In the genomic region with DNA sequence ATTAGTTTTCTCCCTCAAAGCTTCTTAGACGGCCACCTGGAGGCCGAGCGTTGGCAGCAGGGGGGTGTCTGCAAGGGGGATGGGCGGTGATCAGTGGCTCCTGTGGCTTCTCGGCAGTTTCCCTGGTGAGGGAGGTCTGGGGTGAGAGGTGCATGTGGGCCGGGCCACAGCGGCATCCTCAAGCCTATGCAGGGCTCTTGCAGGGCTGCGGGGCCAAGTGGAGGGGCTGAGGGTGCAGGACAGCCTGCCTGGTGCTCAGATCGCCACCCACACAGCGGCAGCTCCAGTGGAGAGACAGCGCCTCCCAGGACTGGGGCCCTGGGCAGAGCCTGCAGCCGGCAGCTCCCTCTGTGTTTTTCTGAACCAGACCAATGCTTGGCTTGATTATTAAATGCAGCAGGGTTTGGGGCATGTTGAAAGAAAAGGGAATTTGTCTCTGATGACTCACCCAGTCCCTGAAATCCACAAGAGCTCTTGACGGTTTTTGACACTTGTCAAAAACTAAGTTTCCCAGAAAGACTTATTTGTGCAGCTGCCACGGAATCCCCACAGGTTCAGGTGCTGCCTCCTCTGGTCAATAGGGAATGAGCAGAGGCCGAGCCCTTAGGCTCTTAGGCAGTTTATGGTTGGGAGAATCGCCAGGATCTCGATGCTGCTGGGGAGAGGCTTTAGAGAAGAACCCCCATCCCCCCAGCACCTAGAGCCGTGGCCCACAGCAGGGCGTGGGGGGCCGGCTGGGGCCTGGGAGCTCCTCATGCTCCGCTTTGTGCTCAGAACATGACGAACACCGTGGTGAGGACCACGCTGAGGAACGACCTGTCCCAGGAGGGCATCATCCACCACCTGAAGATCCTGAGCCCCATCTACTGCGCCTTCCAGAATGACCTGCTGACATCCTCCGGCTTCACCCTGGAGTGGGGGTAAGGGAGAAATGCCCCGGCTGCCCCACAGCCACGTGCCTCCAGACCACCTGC, we compare ENCODE assay signal across 7 cellular contexts. TPM values are rescaled to one million over a fixed set of nuclear protein-coding genes. Genes with fewer than 3 reads are reported as not detected.
DNase-seq lines count a peak whose midpoint lies in the region; ATAC-seq and TF ChIP-seq lines count a peak whose summit lies in the region.

No MANE protein-coding gene starts in this region.

- peaks cover 0 to 76% of the 10 kb centered on the region in 2 donors for H3K27me3 ChIP-seq in tibial artery

- DNase-seq in GM13977 (ENCODE audit: low spot score), result no peak
- DNase-seq in NCI-H2029 treated with DMSO at 0.1 percent for 48 hours (lab: John Stamatoyannopoulos, UW), result peak; percentile 19
- DNase-seq in choroid plexus epithelial cell (ENCODE audit: low read depth), result peak; percentile 56
- peak; percentile 12 for DNase-seq in retinal pigment epithelial cell (ENCODE audit: low read depth)
- DNase-seq in tibial artery, result no peak
- no peak for DNase-seq in occipital lobe (lab: John Stamatoyannopoulos, UW)

- H3K4me1 ChIP-seq in tibial artery, result peaks cover 0 to under 1% (median 0%) of the 10 kb centered on the region in 4 donors

- TF ChIP-seq CTCF in GM13977 (IDR thresholded peaks at IDR 0.05; ENCODE audit: extremely low read depth, insufficient read depth, missing control alignments), result peak; percentile 19
- TF ChIP-seq CTCF in choroid plexus epithelial cell (conservative IDR thresholded peaks at IDR 0.05; ENCODE audit: low read depth, low read length), result peak; percentile 34
- peak; percentile 45 for TF ChIP-seq CTCF in retinal pigment epithelial cell (conservative IDR thresholded peaks at IDR 0.05; ENCODE audit: low read depth, low read length)
- TF ChIP-seq CTCF in tibial artery (IDR thresholded peaks at IDR 0.05), result no peak

- H3K4me3 ChIP-seq in choroid plexus epithelial cell (ENCODE audit: low read depth, low read length) (no peak overlapping the region), retinal pigment epithelial cell (ENCODE audit: low read length) (no peak overlapping the region), tibial artery (no peak overlapping the region)

- intact Hi-C loops in tibial artery (cut with DNase I; ENCODE audit: low total_unique reads), result loop anchor here (10.0 kb wide), 1 partner anchor 521 kb away; no protein-coding TSS in a partner anchor

- no peaks in the 10 kb centered on the region for H3K9me3 ChIP-seq in tibial artery

- in situ Hi-C loops in GM13977 (cut with MboI; ENCODE audit: low pct_unique_long_range_greater_than_20kb, low sequenced_read_pairs, unreplicated experiment), result no loop called here

- no peaks in the 10 kb centered on the region for H3K36me3 ChIP-seq in tibial artery

- H3K27ac ChIP-seq in tibial artery, result no peak overlapping the region

- ATAC-seq in GM21390 (IDR thresholded peaks at IDR 0.05; ENCODE audit: unreplicated experiment), result no peak

RNA-seq across cellular contexts. Expression of gene UMODL1, which starts 54.7 kb away (rescaled TPM):
- total RNA-seq in occipital lobe, result not detected

Comparison
In these comparisons a context has a peak if more than half of its experiments do, and no peak if none do; other contexts are left out.
1. DNase-seq: peak in NCI-H2029 treated with DMSO at 0.1 percent for 48 hours (single experiment), choroid plexus epithelial cell (single experiment) and retinal pigment epithelial cell (single experiment); none in GM13977 (single experiment), tibial artery (0 of 2) and occipital lobe (single experiment).
2. CTCF ChIP-seq: peak in GM13977 (single experiment), choroid plexus epithelial cell (single experiment) and retinal pigment epithelial cell (single experiment); none in tibial artery (0 of 2).